ENCODE assay signal across 16 cellular contexts in the genomic region with DNA sequence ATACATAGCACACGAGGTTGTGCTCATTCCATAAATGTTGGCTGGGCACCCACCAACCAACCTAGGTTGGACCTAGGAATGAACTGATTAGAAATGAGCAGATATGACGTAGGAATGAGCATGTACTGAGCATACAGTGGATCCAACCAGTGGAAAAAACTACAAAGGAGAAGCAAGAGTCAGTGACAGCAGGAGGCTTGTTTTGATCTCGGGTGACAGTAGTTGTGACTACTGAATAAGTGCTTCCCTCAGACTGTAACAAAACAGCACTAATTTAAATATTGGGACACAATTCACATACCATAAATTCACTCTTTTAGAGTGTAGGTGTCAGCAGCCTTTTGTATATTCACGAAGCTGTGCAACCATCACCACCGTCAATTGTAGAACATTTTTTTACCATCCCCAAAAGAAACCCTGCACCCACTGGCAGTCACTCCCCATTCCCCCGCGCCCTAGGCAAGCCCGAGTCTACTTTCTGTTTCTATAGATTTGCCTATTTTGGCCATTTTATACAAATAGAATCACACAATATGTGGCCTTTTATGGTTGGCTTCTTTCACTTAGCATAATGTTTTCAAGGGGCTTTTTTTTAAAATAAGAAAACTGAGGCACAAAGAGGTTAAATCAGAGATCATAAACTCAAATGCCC. TPM values are rescaled to one million over a fixed set of nuclear protein-coding genes. Genes with fewer than 3 reads are reported as not detected.
DNase-seq lines count a peak whose midpoint lies in the region; ATAC-seq, FAIRE-seq and TF ChIP-seq lines count a peak whose summit lies in the region.
"Had no signal": no experiment of that assay in that cellular context is flagged by ENCODE, and none has a peak within 500 bp of the region (broad histone marks: within the 10 kb centered on the region; RNA-seq: fewer than 3 reads in every experiment).

No MANE protein-coding gene starts in this region.

- in situ Hi-C loops in K562 (cut with MboI) = no loop called here

- 79% methylated on average over 8 of the region's 8 CpGs for WGBS in K562 (ENCODE audit: insufficient coverage, low coverage, missing lambda C conversion rate)

- no peak overlapping the region for H2AFZ ChIP-seq in K562 (ENCODE audit: low read depth, low read length)

- no TSS peak for BruUV-seq in K562 (replicated peaks; lab: Mats Ljungman, UMichigan)

- CTCF ChIA-PET in K562 (lab: Yijun Ruan, JAX; ENCODE audit: low intra/inter-chr PET ratio) = no interaction called here

- peaks cover 0 to 4% of the 10 kb centered on the region in 2 experiments; a peak in 2 of 5 replicates for H3K4me1 ChIP-seq in K562 (replicated peaks in 1 of 2; ENCODE audit: control insufficient read depth in 2 of 2, insufficient read depth in 2 of 2, low read length in 2 of 2)

- H3K4me2 ChIP-seq in K562 (ENCODE audit: insufficient read depth, low read length) = no peak overlapping the region

- peaks cover 28% of the 10 kb centered on the region for H4K20me1 ChIP-seq in K562 (replicated peaks; ENCODE audit: control insufficient read depth, insufficient read depth, low read length)

- no peaks in the 10 kb centered on the region for H3K27me3 ChIP-seq in K562 (ENCODE audit: control insufficient read depth in 2 of 2, insufficient read depth in 2 of 2, low read length in 2 of 2)
- H3K27me3 ChIP-seq: body of pancreas, suprapubic skin had no signal

- TF ChIP-seq EP300 in K562 (IDR thresholded peaks at IDR 0.05; ENCODE audit: low read length) = no peak

- no peak for TF ChIP-seq CTCF in K562 (IDR thresholded peaks at IDR 0.05 in 2 of 3, conservative IDR thresholded peaks at IDR 0.05 in 1 of 3; ENCODE audit: insufficient read depth in 2 of 3, low read depth in 1 of 3, low read length in 3 of 3)

- peaks cover 18% of the 10 kb centered on the region; the same call in 2 of the 3 replicates for H3K36me3 ChIP-seq in K562 (ENCODE audit: control insufficient read depth, insufficient read depth, low read length)

- ATAC-seq in GM18868 (IDR thresholded peaks at IDR 0.05; ENCODE audit: unreplicated experiment) (peak; percentile 45), GM21619 (IDR thresholded peaks at IDR 0.05; ENCODE audit: unreplicated experiment) (peak; percentile 45), HG03139 (IDR thresholded peaks at IDR 0.05; ENCODE audit: unreplicated experiment) (peak; percentile 41), K562 (no peak)
- ATAC-seq: activated CD4-positive, alpha-beta T cell treated with anti-CD3 and anti-CD28 coated beads for 36 hours; body of pancreas; left cardiac atrium; natural killer cell treated with Interleukin-12 subunit alpha and Interleukin-12 subunit beta and Interleukin-15 and Interleukin-18, amount 100 ng/mL, for 72 hours; PC-3 had no signal

- POLR2A ChIA-PET in K562 (lab: Yijun Ruan, JAX) = interaction anchor here (0.8 kb wide), 1 partner anchor 105 kb away, joined by 3 read pairs; no protein-coding TSS in a partner anchor

- TF ChIP-seq POLR2A in K562 (conservative IDR thresholded peaks at IDR 0.05) = no peak

- intact Hi-C loops in K562 (cut with micrococcal nuclease) = no loop called here

- H3K9ac ChIP-seq in K562 (ENCODE audit: insufficient read depth in 1 of 2, low read depth in 2 of 2, low read length in 2 of 2) = no peak overlapping the region

- H3K79me2 ChIP-seq in K562 (ENCODE audit: control insufficient read depth, insufficient read depth, low read length) = peaks cover 41% of the 10 kb centered on the region

- FAIRE-seq in K562 (lab: Jason Lieb, UNC) = peak; percentile 32

- H3K9me1 ChIP-seq in K562 (ENCODE audit: control insufficient read depth, insufficient read depth, low read length) = peaks cover 9% of the 10 kb centered on the region

- H3K4me3 ChIP-seq in K562 = no peak overlapping the region
- H3K4me3 ChIP-seq: body of pancreas, suprapubic skin had no signal

- H3K9me3 ChIP-seq in K562 (replicated peaks; ENCODE audit: control insufficient read depth, insufficient read depth, low read depth, low read length) = no peaks in the 10 kb centered on the region
- H3K9me3 ChIP-seq: body of pancreas, suprapubic skin had no signal

- no peak overlapping the region for H3K27ac ChIP-seq in K562 (ENCODE audit: extremely low read depth, low read depth, low read length)
- H3K27ac ChIP-seq: body of pancreas, C4-2B, suprapubic skin had no signal

- TF ChIP-seq RAD21 in K562 (CRISPR knock-in tag; conservative IDR thresholded peaks at IDR 0.05 in 1 of 2, IDR thresholded peaks at IDR 0.05 in 1 of 2) = no peak

- DNase-seq in K562 (ENCODE audit: extremely low read depth in 1 of 4, low spot score in 3 of 4) = no peak
- DNase-seq in NCI-H2227 treated with DMSO at 0.1 percent for 48 hours (lab: John Stamatoyannopoulos, UW) = no peak
- no peak for DNase-seq in midbrain (lab: John Stamatoyannopoulos, UW)
- DNase-seq in activated naive CD4-positive, alpha-beta T cell treated with Interleukin-2 at 50 U/mL for 16 hours = no peak
- DNase-seq in activated CD4-positive, CD25-positive, alpha-beta regulatory T cell treated with anti-CD3 and anti-CD28 coated beads, Interleukin-2, amount 50 U/mL, for 72 hours = no peak
- DNase-seq: activated CD4-positive, alpha-beta T cell treated with anti-CD3 and anti-CD28 coated beads for 36 hours; body of pancreas; left cardiac atrium; NCI-H2171 treated with DMSO at 0.1 percent for 48 hours; PC-3 had no signal

TF ChIP-seq in K562, 482 proteins besides CTCF, POLR2A, EP300 and RAD21:
- TF ChIP-seq, protein P1, sequence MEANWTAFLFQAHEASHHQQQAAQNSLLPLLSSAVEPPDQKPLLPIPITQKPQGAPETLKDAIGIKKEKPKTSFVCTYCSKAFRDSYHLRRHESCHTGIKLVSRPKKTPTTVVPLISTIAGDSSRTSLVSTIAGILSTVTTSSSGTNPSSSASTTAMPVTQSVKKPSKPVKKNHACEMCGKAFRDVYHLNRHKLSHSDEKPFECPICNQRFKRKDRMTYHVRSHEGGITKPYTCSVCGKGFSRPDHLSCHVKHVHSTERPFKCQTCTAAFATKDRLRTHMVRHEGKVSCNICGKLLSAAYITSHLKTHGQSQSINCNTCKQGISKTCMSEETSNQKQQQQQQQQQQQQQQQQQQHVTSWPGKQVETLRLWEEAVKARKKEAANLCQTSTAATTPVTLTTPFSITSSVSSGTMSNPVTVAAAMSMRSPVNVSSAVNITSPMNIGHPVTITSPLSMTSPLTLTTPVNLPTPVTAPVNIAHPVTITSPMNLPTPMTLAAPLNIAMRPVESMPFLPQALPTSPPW (CRISPR knock-in tag; IDR thresholded peaks at IDR 0.05) = no peak
- TF ChIP-seq SMAD2 (IDR thresholded peaks at IDR 0.05; ENCODE audit: low read depth, low read length) (no peak), ZNF140 (CRISPR knock-in tag; IDR thresholded peaks at IDR 0.05) (no peak), CHCHD3 (CRISPR knock-in tag; IDR thresholded peaks at IDR 0.05) (no peak), HOXB6 (CRISPR knock-in tag; IDR thresholded peaks at IDR 0.05; ENCODE audit: borderline replicate concordance) (no peak)

RNA-seq across cellular contexts. Expression of a gene that starts 7.0 kb away (rescaled TPM):
- 45.2 and 136 TPM in 2 replicates for total RNA-seq in K562 (2011; cell fraction: chromatin; rRNA removed; ENCODE audit: low replicate concordance)
- 58.6 and 60.4 TPM in 2 replicates for total RNA-seq in K562 (2011; cell fraction: nucleolus; rRNA removed)
- 39.1 and 43.8 TPM in 2 replicates for total RNA-seq in K562 (2011; cell fraction: nucleoplasm; rRNA removed)
- total RNA-seq in K562 (2014; rRNA removed) (38.4 and 47.2 TPM in 2 replicates), K562 (2014; rRNA removed; fragmentation: Illumina TruSeq; extraction: Trizol) (8.6 and 12.0 TPM in 2 replicates), K562 (2015; rRNA removed; fragmentation: Illumina TruSeq; extraction: Trizol) (26.6 and 29.4 TPM in 2 replicates), K562 (2021) (36.7 and 41.6 TPM in 2 replicates)
- polyA plus RNA-seq in K562 (2011; rRNA removed) (13.8 and 26.1 TPM in 2 replicates), K562 (2014; fragmentation: Illumina TruSeq; extraction: Trizol) (33.6 and 42.1 TPM in 2 replicates), K562 (2014; fragmentation: Nextera tagmentation; extraction: Ambion mirVana) (1 to 10 TPM; 1.3 to 3.3 TPM), K562 (2014; rRNA removed) (27.0 and 31.3 TPM in 2 replicates)
- polyA plus RNA-seq in K562 (2011; cell fraction: cytosol; rRNA removed) = 19.2 and 38.0 TPM in 2 replicates
- 25.6 and 51.5 TPM in 2 replicates for polyA plus RNA-seq in K562 (2011; cell fraction: nucleus; rRNA removed)
- polyA plus RNA-seq in K562 (2012) = 39.3 and 41.6 TPM in 2 replicates
- polyA minus RNA-seq in K562 (2011; rRNA and poly(A)+ RNA removed) = 17.6 and 24.3 TPM in 2 replicates
- 27.8 and 38.5 TPM in 2 replicates for polyA minus RNA-seq in K562 (2011; cell fraction: cytosol; rRNA and poly(A)+ RNA removed)
- polyA minus RNA-seq in K562 (2011; cell fraction: nucleus; rRNA and poly(A)+ RNA removed) = 21.9 and 23.3 TPM in 2 replicates
